11 cellular contexts compared by ENCODE assay signal in genomic region chr3:152587861-152588260, GRCh38.
"Had no signal": no experiment of that assay in that cellular context is flagged by ENCODE, and none has a peak within 500 bp of the region (broad histone marks: within the 10 kb centered on the region; RNA-seq: fewer than 3 reads in every experiment).

No MANE protein-coding gene starts in this region.

- ATAC-seq: GM23338, HCT116 had no signal

- DNase-seq: GM23248, GOT3, H7, H9, HCEC 1CT, HFFc6 had no signal

- H2AFZ ChIP-seq: GM23248 had no signal

- H3K27ac ChIP-seq: GM23248 had no signal

- H3K4me2 ChIP-seq: GM23338 had no signal

- H3K9ac ChIP-seq: GM23248 had no signal

- H3K9me3 ChIP-seq: HAP-1 had no signal

- H3K36me3 ChIP-seq: HAP-1 had no signal

- H3K4me3 ChIP-seq: GM23248, GM23338, HAP-1 had no signal

- H3K4me1 ChIP-seq: HAP-1 had no signal

- FAIRE-seq: H1, H54 had no signal
